In the genomic region with DNA sequence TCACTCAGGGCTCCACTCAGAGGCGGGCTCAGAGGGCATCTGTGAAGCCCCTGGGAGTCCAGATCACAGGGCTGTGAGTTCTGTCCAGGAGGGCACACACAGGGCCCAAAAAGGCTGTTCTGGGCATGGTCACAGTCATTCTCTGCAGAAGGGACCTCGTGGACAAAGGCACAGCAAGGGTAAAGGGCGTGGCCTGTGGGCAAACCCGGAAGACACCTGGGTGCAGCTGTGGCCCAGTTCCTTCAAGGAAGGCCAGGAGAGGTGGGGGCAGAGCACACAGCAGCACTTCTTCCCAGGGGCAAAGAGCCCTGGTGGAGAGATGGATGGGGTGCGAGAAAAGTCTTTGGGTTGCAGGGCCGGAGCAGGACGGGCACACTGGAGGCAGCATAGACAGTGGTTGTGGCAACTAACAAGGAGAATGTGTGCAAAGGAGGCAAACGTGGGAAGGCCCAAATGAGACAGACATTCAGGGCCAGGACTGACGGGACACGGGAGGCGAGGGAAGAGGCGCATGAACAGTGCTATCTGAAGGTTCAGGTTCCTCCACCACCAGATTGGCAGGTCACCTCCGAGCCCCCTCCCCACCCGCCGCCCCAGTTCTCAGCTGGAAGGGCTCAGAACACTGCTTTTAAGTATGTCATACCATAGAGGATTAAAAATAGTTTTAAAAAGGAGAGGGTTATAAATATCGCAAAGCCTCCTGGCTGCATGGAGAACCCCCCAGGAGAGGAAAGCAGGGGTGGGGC, we compare ENCODE assay signal across 18 cellular contexts. TPM values are rescaled to one million over a fixed set of nuclear protein-coding genes. Genes with fewer than 3 reads are reported as not detected.
DNase-seq lines count a peak whose midpoint lies in the region; ATAC-seq and TF ChIP-seq lines count a peak whose summit lies in the region.
"Had no signal": no experiment of that assay in that cellular context is flagged by ENCODE, and none has a peak within 500 bp of the region (broad histone marks: within the 10 kb centered on the region; RNA-seq: fewer than 3 reads in every experiment).

No MANE protein-coding gene starts in this region.

- no peak for TF ChIP-seq POLR2A in vagina (IDR thresholded peaks at IDR 0.05)

- H3K36me3 ChIP-seq in WERI-Rb-1 = peaks cover 9% of the 10 kb centered on the region
- H3K36me3 ChIP-seq in vagina = no peaks in the 10 kb centered on the region
- H3K36me3 ChIP-seq: SJCRH30 had no signal

- H3K27ac Mint-ChIP-seq in dendritic cell treated with granulocyte-macrophage colony-stimulating factor and Interleukin-4, amounts not matched to agents 40 ng/mL and 50 ng/mL, for 4 days = peak overlapping the region; percentile 18
- H3K27ac Mint-ChIP-seq in neural crest cell (ENCODE audit: unreplicated experiment) (peak overlapping the region; percentile 67), mesothelial cell of epicardium (no peak overlapping the region)
- H3K27ac Mint-ChIP-seq: CD4-positive, CD25-positive, alpha-beta regulatory T cell had no signal

- no peaks in the 10 kb centered on the region for H3K36me3 Mint-ChIP-seq in dendritic cell treated with granulocyte-macrophage colony-stimulating factor and Interleukin-4, amounts not matched to agents 40 ng/mL and 50 ng/mL, for 4 days (ENCODE audit: low read depth)
- H3K36me3 Mint-ChIP-seq in neural crest cell (ENCODE audit: low read depth) (peaks cover 2% of the 10 kb centered on the region), mesothelial cell of epicardium (peaks cover 22% of the 10 kb centered on the region)
- H3K36me3 Mint-ChIP-seq: CD4-positive, CD25-positive, alpha-beta regulatory T cell had no signal

- H3K4me1 ChIP-seq in vagina = peaks cover 36% of the 10 kb centered on the region

- no peaks in the 10 kb centered on the region for H3K27me3 Mint-ChIP-seq in dendritic cell treated with granulocyte-macrophage colony-stimulating factor and Interleukin-4, amounts not matched to agents 40 ng/mL and 50 ng/mL, for 4 days
- H3K27me3 Mint-ChIP-seq in neural crest cell (ENCODE audit: low read depth) (no peaks in the 10 kb centered on the region), mesothelial cell of epicardium (ENCODE audit: low read depth) (no peaks in the 10 kb centered on the region)

- no peak overlapping the region for H3K4me3 Mint-ChIP-seq in dendritic cell treated with granulocyte-macrophage colony-stimulating factor and Interleukin-4, amounts not matched to agents 40 ng/mL and 50 ng/mL, for 4 days
- H3K4me3 Mint-ChIP-seq in neural crest cell (no peak overlapping the region), mesothelial cell of epicardium (no peak overlapping the region)
- H3K4me3 Mint-ChIP-seq: CD4-positive, CD25-positive, alpha-beta regulatory T cell had no signal

- no peaks in the 10 kb centered on the region for H3K9me3 Mint-ChIP-seq in dendritic cell treated with granulocyte-macrophage colony-stimulating factor and Interleukin-4, amounts not matched to agents 40 ng/mL and 50 ng/mL, for 4 days
- peaks cover 2% of the 10 kb centered on the region for H3K9me3 Mint-ChIP-seq in neural crest cell
- H3K9me3 Mint-ChIP-seq in mesothelial cell of epicardium = no peaks in the 10 kb centered on the region

- H3K27ac ChIP-seq in WERI-Rb-1 = peak overlapping the region; percentile 32; the same call in 1 of the 2 replicates
- peak overlapping the region; percentile 82 for H3K27ac ChIP-seq in vagina
- H3K27ac ChIP-seq: GM23248, HL-60, PC-9, SJCRH30 had no signal

- intact Hi-C loops in dendritic cell treated with granulocyte-macrophage colony-stimulating factor and Interleukin-4, amounts not matched to agents 40 ng/mL and 50 ng/mL, for 4 days (cut with micrococcal nuclease) = loop anchor here (10.0 kb wide), 2 partner anchors 156 to 214 kb away; a partner anchor contains a TSS
- intact Hi-C loops in vagina (cut with DNase I) = loop anchor here (10.0 kb wide), 1 partner anchor 224 kb away; a partner anchor contains a TSS

- H3K27me3 ChIP-seq in WERI-Rb-1 (ENCODE audit: insufficient read depth, low read depth, severe bottlenecking) (no peaks in the 10 kb centered on the region), vagina (no peaks in the 10 kb centered on the region)
- H3K27me3 ChIP-seq: SJCRH30 had no signal

- no peak for TF ChIP-seq CTCF in WERI-Rb-1 (IDR thresholded peaks at IDR 0.05; ENCODE audit: low read depth, low read length)
- no peak for TF ChIP-seq CTCF in neural crest cell (conservative IDR thresholded peaks at IDR 0.05)
- TF ChIP-seq CTCF in vagina (IDR thresholded peaks at IDR 0.05) = no peak
- no peak for TF ChIP-seq CTCF in mesothelial cell of epicardium (IDR thresholded peaks at IDR 0.05; ENCODE audit: unreplicated experiment)

- H3K4me1 Mint-ChIP-seq in dendritic cell treated with granulocyte-macrophage colony-stimulating factor and Interleukin-4, amounts not matched to agents 40 ng/mL and 50 ng/mL, for 4 days (ENCODE audit: low read depth) = peaks cover 81% of the 10 kb centered on the region
- H3K4me1 Mint-ChIP-seq in neural crest cell (peaks cover 30% of the 10 kb centered on the region), mesothelial cell of epicardium (peaks cover 62% of the 10 kb centered on the region)
- H3K4me1 Mint-ChIP-seq: CD4-positive, CD25-positive, alpha-beta regulatory T cell had no signal

- H3K4me3 ChIP-seq in WERI-Rb-1 (ENCODE audit: low read depth, low read length) (no peak overlapping the region), vagina (no peak overlapping the region)
- H3K4me3 ChIP-seq: GM23248, PC-9, SJCRH30 had no signal

- no peak for ATAC-seq in GM18867 (IDR thresholded peaks at IDR 0.05; ENCODE audit: unreplicated experiment)

- H3K9me3 ChIP-seq in WERI-Rb-1 (ENCODE audit: severe bottlenecking) (peaks cover 17% of the 10 kb centered on the region), vagina (no peaks in the 10 kb centered on the region)
- H3K9me3 ChIP-seq: SJCRH30 had no signal

- DNase-seq in WERI-Rb-1 (no peak), neural crest cell (ENCODE audit: low read depth, low spot score) (no peak), vagina (ENCODE audit: extremely low spot score in 2 of 2) (no peak), mesothelial cell of epicardium (ENCODE audit: low spot score in 2 of 2, unreplicated experiment in 2 of 2) (no peak)
- DNase-seq in central memory CD4-positive, alpha-beta T cell = no peak
- DNase-seq: AML-193; CD4-positive, CD25-positive, alpha-beta regulatory T cell; HCEC 1CT; NCI-H1105 treated with DMSO at 0.1 percent for 48 hours; NCI-H1930; NCI-H446; NCI-H69; PC-9; SJCRH30 had no signal

RNA-seq across cellular contexts. Expression of a gene that starts 8.9 kb away (rescaled TPM):
- total RNA-seq in neural crest cell = 7.7 and 8.9 TPM in 2 replicates
- total RNA-seq in vagina = 19.6 TPM
- 114 to 120 TPM (median 117 TPM) in 3 replicates for total RNA-seq in mesothelial cell of epicardium
